14 cellular contexts compared by ENCODE assay signal in the genomic region with DNA sequence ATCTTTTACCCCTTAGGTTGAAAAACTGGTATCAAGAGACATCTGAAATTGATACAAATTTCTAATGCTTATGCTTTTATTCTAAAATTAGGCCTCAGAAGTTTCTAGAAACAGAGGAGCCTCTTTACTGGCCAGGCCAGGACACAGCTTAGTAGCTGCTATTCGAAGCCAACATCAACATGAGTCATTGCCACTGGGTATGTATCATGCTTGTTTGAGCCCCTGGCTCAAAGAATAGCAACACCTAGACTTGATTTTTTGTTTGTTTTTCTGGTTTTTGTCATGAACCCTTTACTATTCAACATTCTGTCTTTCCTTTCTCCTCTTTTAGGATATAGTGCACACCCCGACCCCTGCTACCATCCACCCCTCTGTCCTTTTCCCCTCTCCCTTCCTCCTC.
DNase-seq lines count a peak whose midpoint lies in the region; ATAC-seq and TF ChIP-seq lines count a peak whose summit lies in the region.
"Had no signal": no experiment of that assay in that cellular context is flagged by ENCODE, and none has a peak within 500 bp of the region (broad histone marks: within the 10 kb centered on the region; RNA-seq: fewer than 3 reads in every experiment).

No MANE protein-coding gene starts in this region.

- no peaks in the 10 kb centered on the region for H3K36me3 ChIP-seq in PC-3 (ENCODE audit: low read depth, low read length)

- H3K4me3 ChIP-seq in PC-3 (ENCODE audit: low read length) (no peak overlapping the region), epithelial cell of esophagus (ENCODE audit: low read length) (no peak overlapping the region)
- H3K4me3 ChIP-seq: psoas muscle had no signal

- peaks cover 8% of the 10 kb centered on the region for H3K4me1 ChIP-seq in PC-3 (ENCODE audit: insufficient read depth, low read length)
- H3K4me1 ChIP-seq: psoas muscle had no signal

- H3K79me2 ChIP-seq in PC-3 (ENCODE audit: low read length) = no peaks in the 10 kb centered on the region

- no peaks in the 10 kb centered on the region for H3K36me3 Mint-ChIP-seq in WTC11
- H3K36me3 Mint-ChIP-seq: CD14-positive monocyte had no signal

- CTCF ChIA-PET in PC-3 (lab: Charles Lee) = interaction anchor here (0.6 kb wide), 1 partner anchor 91 kb away, joined by 4 read pairs; the partner anchor contains the start of gene STK17A
- CTCF ChIA-PET in WTC11 (lab: Charles Lee) = no interaction called here

- DNase-seq in Daoy (ENCODE audit: low read depth) (peak; percentile 92), PC-3 (peak; percentile 81), epithelial cell of esophagus (ENCODE audit: low read depth) (peak; percentile 83), myocyte (ENCODE audit: low read depth) (peak; percentile 37), KBM-7 (no peak), NCI-H2196 (lab: John Stamatoyannopoulos, UW; ENCODE audit: unreplicated experiment) (no peak), WTC11 (ENCODE audit: low spot score) (no peak)
- DNase-seq in stimulated activated naive CD4-positive, alpha-beta T cell treated with Interleukin-2 at 50 U/mL for 16 hours (lab: John Stamatoyannopoulos, UW) = no peak
- DNase-seq: effector CD8-positive, alpha-beta T cell; psoas muscle; SHP77; stimulated activated CD4-positive, alpha-beta T cell treated with anti-CD3 and anti-CD28 coated beads, Interleukin-4, amount 100 ng/mL, for 1 hour had no signal

- no peak overlapping the region for H3K9ac ChIP-seq in PC-3 (ENCODE audit: low read length)

- H2AFZ ChIP-seq in PC-3 (ENCODE audit: low read length) = no peak overlapping the region

- H3K27me3 Mint-ChIP-seq in WTC11 (ENCODE audit: low read depth) = no peaks in the 10 kb centered on the region

- H3K4me2 ChIP-seq in PC-3 (ENCODE audit: low read length) = 0 out of 2 replicates have a peak overlapping the region, but pooled peaks have one; percentile 11

- H3K4me3 Mint-ChIP-seq in WTC11 = no peak overlapping the region
- H3K4me3 Mint-ChIP-seq: CD14-positive monocyte; stimulated activated naive CD8-positive, alpha-beta T cell treated with anti-CD3 and anti-CD28 coated beads, Interleukin-15, Interleukin-2, amounts not matched to agents 100 ng/mL and 50 ng/mL, for 24 hours had no signal

- intact Hi-C loops in PC-3 (cut with micrococcal nuclease) = loop anchor here (10.0 kb wide), 1 partner anchor 73 kb away; no protein-coding TSS in a partner anchor

- H3K27me3 ChIP-seq in PC-3 (ENCODE audit: low read length) = no peaks in the 10 kb centered on the region

- H3K9me3 Mint-ChIP-seq in WTC11 = no peaks in the 10 kb centered on the region
- H3K9me3 Mint-ChIP-seq: stimulated activated naive CD8-positive, alpha-beta T cell treated with anti-CD3 and anti-CD28 coated beads, Interleukin-15, Interleukin-2, amounts not matched to agents 100 ng/mL and 50 ng/mL, for 24 hours had no signal

- H4K20me1 ChIP-seq in PC-3 (ENCODE audit: low read length) = no peaks in the 10 kb centered on the region

- ATAC-seq in PC-3 = peak; percentile 100
- ATAC-seq in WTC11 = no peak
- ATAC-seq: psoas muscle had no signal

- peaks cover 7% of the 10 kb centered on the region; the same call in 1 of the 2 replicates for H3K4me1 Mint-ChIP-seq in WTC11
- H3K4me1 Mint-ChIP-seq: CD14-positive monocyte had no signal

- H3K27ac Mint-ChIP-seq in WTC11 = no peak overlapping the region
- H3K27ac Mint-ChIP-seq: CD14-positive monocyte; stimulated activated naive CD8-positive, alpha-beta T cell treated with anti-CD3 and anti-CD28 coated beads, Interleukin-15, Interleukin-2, amounts not matched to agents 100 ng/mL and 50 ng/mL, for 24 hours had no signal

- BruUV-seq in PC-3 (replicated peaks; lab: Mats Ljungman, UMichigan) = no TSS peak

- H3F3A ChIP-seq in PC-3 (ENCODE audit: low read length, unreplicated experiment) = no peaks in the 10 kb centered on the region

- H3K9me2 ChIP-seq in PC-3 (replicated peaks; ENCODE audit: low read length) = no peaks in the 10 kb centered on the region

- no peak overlapping the region for H3K27ac ChIP-seq in PC-3 (ENCODE audit: low read length)
- H3K27ac ChIP-seq: psoas muscle had no signal

- POLR2A ChIA-PET in PC-3 (lab: Charles Lee; ENCODE audit: unreplicated experiment) = interaction anchor here (1.0 kb wide), 1 partner anchor 91 kb away, joined by 4 read pairs; the partner anchor contains the start of gene STK17A
- POLR2A ChIA-PET in WTC11 (lab: Charles Lee) = no interaction called here

- no peaks in the 10 kb centered on the region for H3K9me3 ChIP-seq in PC-3 (ENCODE audit: low read length)
- H3K9me3 ChIP-seq: psoas muscle had no signal

- TF ChIP-seq CTCF in PC-3 (conservative IDR thresholded peaks at IDR 0.05; ENCODE audit: low read depth, low read length) = no peak
- no peak for TF ChIP-seq CTCF in epithelial cell of esophagus (IDR thresholded peaks at IDR 0.05; ENCODE audit: insufficient read depth, low read depth, low read length, missing control alignments)
- no peak for TF ChIP-seq CTCF in WTC11 (IDR thresholded peaks at IDR 0.05)

- in situ Hi-C loops in KBM-7 (cut with MboI; ENCODE audit: low pct_unique_long_range_greater_than_20kb, low sequenced_read_pairs) = no loop called here

TF ChIP-seq in WTC11, 78 proteins besides CTCF, POLR2A, EP300 and RAD21:
- no peak for TF ChIP-seq RORB (CRISPR knock-in tag; IDR thresholded peaks at IDR 0.05)

Comparison
In these comparisons a context has a peak if more than half of its experiments do, and no peak if none do; other contexts are left out.
1. DNase-seq: peak in Daoy (single experiment), PC-3 (single experiment), epithelial cell of esophagus (single experiment) and myocyte (single experiment); none in KBM-7 (single experiment), NCI-H2196 (single experiment), WTC11 (single experiment) and stimulated activated naive CD4-positive, alpha-beta T cell treated with Interleukin-2 at 50 U/mL for 16 hours (single experiment).